Comparison of ENCODE assay signal across 8 cellular contexts in the genomic region with DNA sequence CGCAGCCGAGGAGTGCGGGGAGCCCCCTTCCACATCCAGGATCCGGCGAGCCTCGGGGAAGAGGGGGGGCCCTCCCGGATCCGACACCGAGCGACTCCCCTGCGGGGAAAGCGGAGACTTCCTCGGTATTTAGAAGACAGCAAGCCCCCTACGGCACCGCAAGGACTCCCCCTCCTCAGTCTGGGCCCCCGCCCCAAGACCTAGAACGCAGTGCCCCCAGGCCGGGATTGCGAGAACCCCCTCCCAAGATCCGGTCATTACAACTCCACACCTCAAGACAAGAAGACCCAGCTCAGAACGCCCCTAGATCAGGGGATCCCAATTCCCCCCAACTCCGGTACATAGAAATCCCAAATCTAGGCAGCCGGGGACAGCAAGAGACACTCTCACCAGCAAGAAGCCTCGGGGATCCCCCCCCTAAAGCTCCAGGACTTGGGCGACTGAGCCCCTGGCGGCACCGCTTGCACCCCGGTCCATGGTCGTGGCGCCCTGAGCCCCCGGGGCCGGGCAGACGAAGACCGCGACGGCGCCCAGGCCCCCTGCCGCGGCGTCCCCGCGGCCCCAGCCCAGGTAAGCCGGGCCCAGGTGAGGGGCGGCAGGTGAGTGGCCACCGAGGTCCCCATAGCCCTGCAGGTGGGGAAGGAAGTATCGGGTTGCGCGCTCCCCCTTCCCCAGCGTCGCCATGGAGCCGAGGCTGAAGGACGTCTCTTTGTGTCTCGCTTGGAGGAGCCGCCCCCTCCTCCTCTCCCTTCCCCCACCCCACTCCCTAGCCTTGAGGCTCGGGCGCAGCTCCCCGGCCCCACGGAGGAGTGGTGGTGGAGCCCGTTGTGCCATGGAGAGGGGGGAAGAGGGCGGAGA. TPM values are rescaled to one million over a fixed set of nuclear protein-coding genes. Genes with fewer than 3 reads are reported as not detected.
DNase-seq lines count a peak whose midpoint lies in the region; ATAC-seq and TF ChIP-seq lines count a peak whose summit lies in the region.

No MANE protein-coding gene starts in this region.

- no peak overlapping the region for H3K4ac ChIP-seq in mesenchymal stem cell (ENCODE audit: low read depth in 1 of 2, low read length in 2 of 2)

- H3K23ac ChIP-seq in mesenchymal stem cell (ENCODE audit: low read length in 2 of 2), result no peak overlapping the region

- no peak for TF ChIP-seq POLR2A in uterus (IDR thresholded peaks at IDR 0.05)

- H2AFZ ChIP-seq in mesenchymal stem cell (ENCODE audit: low read depth, low read length), result peak overlapping the region; percentile 42

- H3K4me3 ChIP-seq in brain microvascular endothelial cell (ENCODE audit: low read depth, low read length) (peak overlapping the region; percentile 44), mesenchymal stem cell (ENCODE audit: insufficient read depth in 1 of 2, low read depth in 1 of 2, low read length in 2 of 2) (peak overlapping the region; percentile 55 to 62), uterus (peak overlapping the region; percentile 39 to 52)

- no peak overlapping the region for H4K91ac ChIP-seq in mesenchymal stem cell (ENCODE audit: low read length)

- no peak overlapping the region for H2BK12ac ChIP-seq in mesenchymal stem cell (ENCODE audit: low read length in 2 of 2)

- no peaks in the 10 kb centered on the region for H3K79me1 ChIP-seq in mesenchymal stem cell (replicated peaks; ENCODE audit: low read length, poor library complexity, severe bottlenecking)

- H3K18ac ChIP-seq in mesenchymal stem cell (ENCODE audit: low read depth in 1 of 2, low read length in 2 of 2), result no peak overlapping the region

- DNase-seq in activated CD8-positive, alpha-beta memory T cell treated with anti-CD3 and anti-CD28 coated beads for 24 hours, result peak; percentile 65
- no peak for DNase-seq in activated CD8-positive, alpha-beta memory T cell treated with anti-CD3 and anti-CD28 coated beads, Interleukin-2, amount 50 U/mL, for 4 hours
- DNase-seq in NCI-H2227 (lab: John Stamatoyannopoulos, UW; ENCODE audit: unreplicated experiment), result peak; percentile 80
- no peak for DNase-seq in brain microvascular endothelial cell
- DNase-seq in mesenchymal stem cell, result no peak
- DNase-seq in uterus, result no peak
- DNase-seq in LoVo (ENCODE audit: low spot score), result no peak

- no peak overlapping the region for H4K8ac ChIP-seq in mesenchymal stem cell (ENCODE audit: low read length)

- H2AK5ac ChIP-seq in mesenchymal stem cell (ENCODE audit: low read length, severe bottlenecking), result no peak overlapping the region

- ATAC-seq in GM21576 (IDR thresholded peaks at IDR 0.05; ENCODE audit: unreplicated experiment), result no peak

- H3K36me3 ChIP-seq in brain microvascular endothelial cell (replicated peaks), result no peaks in the 10 kb centered on the region
- H3K36me3 ChIP-seq in mesenchymal stem cell (ENCODE audit: control insufficient read depth in 1 of 2, insufficient read depth in 2 of 2, low read depth in 1 of 2, low read length in 2 of 2), result no peaks in the 10 kb centered on the region
- H3K36me3 ChIP-seq in uterus, result no peaks in the 10 kb centered on the region

- H3K27ac ChIP-seq in brain microvascular endothelial cell, result no peak overlapping the region
- no peak overlapping the region for H3K27ac ChIP-seq in mesenchymal stem cell (ENCODE audit: low read length, poor library complexity, severe bottlenecking)
- H3K27ac ChIP-seq in uterus, result no peak overlapping the region

- TF ChIP-seq CTCF in brain microvascular endothelial cell (IDR thresholded peaks at IDR 0.05; ENCODE audit: low read depth, low read length, missing control alignments), result no peak
- no peak for TF ChIP-seq CTCF in uterus (IDR thresholded peaks at IDR 0.05)

- no peak overlapping the region for H2BK5ac ChIP-seq in mesenchymal stem cell (ENCODE audit: low read depth, low read length, poor library complexity, severe bottlenecking)

- H3K27me3 ChIP-seq in brain microvascular endothelial cell (replicated peaks), result peaks cover 22% of the 10 kb centered on the region
- H3K27me3 ChIP-seq in mesenchymal stem cell (ENCODE audit: control insufficient read depth in 1 of 2, insufficient read depth in 1 of 2, low read length in 2 of 2), result peaks cover 54 to 83% of the 10 kb centered on the region in 2 experiments
- H3K27me3 ChIP-seq in uterus, result no peaks in the 10 kb centered on the region

- peak overlapping the region; percentile 96 for H3K4me2 ChIP-seq in mesenchymal stem cell (ENCODE audit: low read length, poor library complexity, severe bottlenecking)

- H2BK15ac ChIP-seq in mesenchymal stem cell (ENCODE audit: low read depth, poor library complexity, severe bottlenecking), result no peak overlapping the region

- H3K14ac ChIP-seq in mesenchymal stem cell (ENCODE audit: low read length in 2 of 2), result no peak overlapping the region

- peaks cover 15% of the 10 kb centered on the region for H3K4me1 ChIP-seq in mesenchymal stem cell (ENCODE audit: control insufficient read depth, insufficient read depth, low read depth, low read length)
- H3K4me1 ChIP-seq in uterus, result peaks cover 0 to 8% of the 10 kb centered on the region in 2 donors

- under 1% methylated on average over 43 of the region's 60 CpGs for WGBS in mesenchymal stem cell

- intact Hi-C loops in uterus (cut with DNase I; ENCODE audit: low total_unique reads), result no loop called here

- in situ Hi-C loops in brain microvascular endothelial cell (cut with HindIII; ENCODE audit: low pct_ligation_motif_present, low sequenced_read_pairs), result no loop called here

- peak overlapping the region; percentile 54 for H2BK120ac ChIP-seq in mesenchymal stem cell (ENCODE audit: low read depth, low read length)

- no peak overlapping the region for H3K9ac ChIP-seq in mesenchymal stem cell (ENCODE audit: low read length)

- H3K9me3 ChIP-seq in mesenchymal stem cell (ENCODE audit: control insufficient read depth, low read length) (peaks cover under 1% of the 10 kb centered on the region), uterus (no peaks in the 10 kb centered on the region)

RNA-seq across cellular contexts. Expression of a gene that starts 0.6 kb away (rescaled TPM):
- polyA plus RNA-seq in mesenchymal stem cell (2013, experiment 1 of 2), result 0.25 TPM
- 0.30 TPM for polyA plus RNA-seq in mesenchymal stem cell (2013, experiment 2 of 2)
- 1 to 10 TPM in 1 of 4 donors, under 1 TPM in 2, not detected in 1; 0.26 to 1.2 (median 0.64) TPM for total RNA-seq in uterus

Comparison
In these comparisons a context has a peak if more than half of its experiments do, and no peak if none do; other contexts are left out.
1. DNase-seq: peak in activated CD8-positive, alpha-beta memory T cell treated with anti-CD3 and anti-CD28 coated beads for 24 hours (single experiment) and NCI-H2227 (single experiment); none in activated CD8-positive, alpha-beta memory T cell treated with anti-CD3 and anti-CD28 coated beads, Interleukin-2, amount 50 U/mL, for 4 hours (single experiment), brain microvascular endothelial cell (single experiment), mesenchymal stem cell (single experiment), uterus (0 of 2) and LoVo (single experiment).
2. Peak in every context shown above with its lines, with median percentiles within 50 percentile points of each other: H3K4me3 ChIP-seq.